ENCODE assay signal across 1 cellular context in genomic region chr5:57532513-57533497, GRCh38.
TF ChIP-seq lines count a peak whose summit lies in the region.

No MANE protein-coding gene starts in this region.

TF ChIP-seq in HCT116, 20 proteins besides CTCF, POLR2A, EP300 and RAD21 (continued from another document):
- TF ChIP-seq ZBTB33 (IDR thresholded peaks at IDR 0.05; ENCODE audit: extremely low read depth, insufficient replicate concordance, low read length) (no peak), SIN3A (IDR thresholded peaks at IDR 0.05; ENCODE audit: low read depth) (no peak)
TF ChIP-seq in HCT116: peak in this region for 0.
